Comparison of ENCODE assay signal across 11 cellular contexts in genomic region chr11:96228911-96229310, GRCh38.
A peak's percentile ranks its signal among the peaks of the same experiment; 100 is the strongest.
DNase-seq lines count a peak whose midpoint lies in the region; ATAC-seq and TF ChIP-seq lines count a peak whose summit lies in the region.
"Had no signal": no experiment of that assay in that cellular context is flagged by ENCODE, and none has a peak within 500 bp of the region (broad histone marks: within the 10 kb centered on the region; RNA-seq: fewer than 3 reads in every experiment).

No MANE protein-coding gene starts in this region.

- H3K4me2 ChIP-seq in mammary epithelial cell (ENCODE audit: insufficient read depth, low read depth, low read length), result peak overlapping the region; percentile 38
- H3K4me2 ChIP-seq: GM23338 had no signal

- no peak for ATAC-seq in Right ventricle myocardium inferior
- ATAC-seq in upper lobe of right lung, result no peak

- dilution Hi-C loops in mammary epithelial cell (cut with HindIII; ENCODE audit: low sequenced_read_pairs), result no loop called here

- no peaks in the 10 kb centered on the region for H4K20me1 ChIP-seq in mammary epithelial cell (ENCODE audit: insufficient read depth, low read length)

- no peaks in the 10 kb centered on the region for H3K27me3 ChIP-seq in right atrium auricular region
- H3K27me3 ChIP-seq in mammary epithelial cell (ENCODE audit: insufficient read depth, low read length), result no peaks in the 10 kb centered on the region
- no peaks in the 10 kb centered on the region for H3K27me3 ChIP-seq in muscle layer of duodenum (ENCODE audit: low read depth, low read length)
- no peaks in the 10 kb centered on the region for H3K27me3 ChIP-seq in upper lobe of right lung

- H3K9me3 ChIP-seq in right atrium auricular region (no peaks in the 10 kb centered on the region), mammary epithelial cell (replicated peaks; ENCODE audit: insufficient read depth, low read length) (no peaks in the 10 kb centered on the region), muscle layer of duodenum (ENCODE audit: control insufficient read depth in 1 of 2, low read length in 2 of 2) (no peaks in the 10 kb centered on the region), upper lobe of right lung (no peaks in the 10 kb centered on the region)

- no peak overlapping the region for H2AFZ ChIP-seq in mammary epithelial cell (ENCODE audit: low read depth, low read length)
- H2AFZ ChIP-seq: GM23338 had no signal

- CTCF ChIA-PET in mammary epithelial cell (lab: Charles Lee; ENCODE audit: low non-redundant PET), result no interaction called here

- no peak for TF ChIP-seq CTCF in right atrium auricular region (IDR thresholded peaks at IDR 0.05)
- no peak for TF ChIP-seq CTCF in mammary epithelial cell (conservative IDR thresholded peaks at IDR 0.05 in 1 of 2, IDR thresholded peaks at IDR 0.05 in 1 of 2; ENCODE audit: extremely low read depth in 1 of 2, insufficient read depth in 1 of 2, low read depth in 1 of 2, low read length in 2 of 2)
- no peak for TF ChIP-seq CTCF in upper lobe of right lung (IDR thresholded peaks at IDR 0.05)

- H3K36me3 ChIP-seq in right atrium auricular region (no peaks in the 10 kb centered on the region), mammary epithelial cell (ENCODE audit: insufficient read depth, low read length) (no peaks in the 10 kb centered on the region), muscle layer of duodenum (ENCODE audit: control insufficient read depth in 1 of 2, insufficient read depth in 2 of 2, low read length in 2 of 2) (no peaks in the 10 kb centered on the region), upper lobe of right lung (no peaks in the 10 kb centered on the region)

- DNase-seq in right atrium auricular region (ENCODE audit: low spot score) (no peak), Right ventricle myocardium inferior (ENCODE audit: missing footprints) (no peak), mammary epithelial cell (no peak), upper lobe of right lung (no peak), NCI-H2029 (lab: John Stamatoyannopoulos, UW) (no peak), putamen (ENCODE audit: low spot score) (no peak)
- no peak for DNase-seq in central memory CD4-positive, alpha-beta T cell
- DNase-seq: activated CD8-positive, alpha-beta memory T cell treated with anti-CD3 and anti-CD28 coated beads, Interleukin-2, amount 50 U/mL, for 4 hours; NCI-H2081 treated with DMSO at 0.1 percent for 48 hours had no signal

- H3K9ac ChIP-seq in mammary epithelial cell (ENCODE audit: insufficient read depth, low read length), result no peak overlapping the region

- no peak overlapping the region for H3K4me3 ChIP-seq in right atrium auricular region
- H3K4me3 ChIP-seq in mammary epithelial cell (replicated peaks in 1 of 3; ENCODE audit: insufficient read depth in 1 of 3, low read depth in 2 of 3, low read length in 3 of 3), result no peak overlapping the region
- no peak overlapping the region for H3K4me3 ChIP-seq in muscle layer of duodenum (ENCODE audit: low read depth in 1 of 2, low read length in 2 of 2)
- H3K4me3 ChIP-seq in upper lobe of right lung, result no peak overlapping the region
- H3K4me3 ChIP-seq: GM23338 had no signal

- BruUV-seq in mammary epithelial cell (replicated peaks; lab: Mats Ljungman, UMichigan), result no TSS peak

- H3K27ac ChIP-seq in right atrium auricular region, result peak overlapping the region; percentile 64 to 76
- H3K27ac ChIP-seq in mammary epithelial cell (ENCODE audit: insufficient read depth, low read depth, low read length), result peak overlapping the region; percentile 74
- H3K27ac ChIP-seq in muscle layer of duodenum (ENCODE audit: low read length), result peak overlapping the region; percentile 68
- H3K27ac ChIP-seq in upper lobe of right lung, result peak overlapping the region; percentile 71

- in situ Hi-C loops in mammary epithelial cell (cut with MboI; ENCODE audit: low sequenced_read_pairs in 2 of 2), result no loop called here

- intact Hi-C loops in Right ventricle myocardium inferior (cut with DNase I) (no loop called here), mammary epithelial cell (cut with micrococcal nuclease) (no loop called here), upper lobe of right lung (cut with DNase I) (no loop called here)

- peaks cover 29% of the 10 kb centered on the region for H3K79me2 ChIP-seq in mammary epithelial cell (ENCODE audit: insufficient read depth, low read length)

- H3K4me1 ChIP-seq in right atrium auricular region, result peaks cover 0 to 34% of the 10 kb centered on the region in 2 donors
- peaks cover 40% of the 10 kb centered on the region for H3K4me1 ChIP-seq in mammary epithelial cell (ENCODE audit: insufficient read depth, low read length)
- H3K4me1 ChIP-seq in muscle layer of duodenum (ENCODE audit: control insufficient read depth in 1 of 2, insufficient read depth in 2 of 2, low read length in 2 of 2), result peaks cover 8 to 13% of the 10 kb centered on the region in 2 donors
- H3K4me1 ChIP-seq in upper lobe of right lung, result peaks cover 32% of the 10 kb centered on the region
